Comparison of ENCODE assay signal across 8 cellular contexts in genomic region chr7:66920769-66921395, GRCh38. TPM values are rescaled to one million over a fixed set of nuclear protein-coding genes. Genes with fewer than 3 reads are reported as not detected.
A peak's percentile ranks its signal among the peaks of the same experiment; 100 is the strongest.
DNase-seq lines count a peak whose midpoint lies in the region; ATAC-seq and TF ChIP-seq lines count a peak whose summit lies in the region.

A gene with protein sequence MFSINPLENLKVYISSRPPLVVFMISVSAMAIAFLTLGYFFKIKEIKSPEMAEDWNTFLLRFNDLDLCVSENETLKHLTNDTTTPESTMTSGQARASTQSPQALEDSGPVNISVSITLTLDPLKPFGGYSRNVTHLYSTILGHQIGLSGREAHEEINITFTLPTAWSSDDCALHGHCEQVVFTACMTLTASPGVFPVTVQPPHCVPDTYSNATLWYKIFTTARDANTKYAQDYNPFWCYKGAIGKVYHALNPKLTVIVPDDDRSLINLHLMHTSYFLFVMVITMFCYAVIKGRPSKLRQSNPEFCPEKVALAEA (plus strand): TSS chr7:66921225. CDS start chr7:66941866, 20,641 bp downstream.

- H3K4me2 ChIP-seq in mammary epithelial cell (ENCODE audit: insufficient read depth, low read depth, low read length): peak within 1 kb of the TSS; percentile 87

- DNase-seq in A673 (ENCODE audit: low spot score) (peak; percentile 94), NCI-H2196 (lab: John Stamatoyannopoulos, UW; ENCODE audit: unreplicated experiment) (peak; percentile 74), mammary epithelial cell (peak; percentile 81)

- 4% methylated on average over 24 of the region's 67 CpGs for WGBS in mammary epithelial cell (ENCODE audit: low coverage, missing lambda C conversion rate)

- H2AFZ ChIP-seq in mammary epithelial cell (ENCODE audit: low read depth, low read length): peak within 1 kb of the TSS; percentile 96

- peaks cover 3% of the 10 kb centered on the region for H3K4me1 ChIP-seq in A673 (ENCODE audit: insufficient read depth, low read length, poor library complexity, severe bottlenecking)
- H3K4me1 ChIP-seq in mammary epithelial cell (ENCODE audit: insufficient read depth, low read length): peaks cover 9% of the 10 kb centered on the region
- H3K4me1 ChIP-seq in iPS-20b (ENCODE audit: insufficient read depth, low read length): peaks cover 5% of the 10 kb centered on the region; the same call in 1 of the 2 replicates

- no peaks in the 10 kb centered on the region for H4K20me1 ChIP-seq in mammary epithelial cell (ENCODE audit: insufficient read depth, low read length)

- H3K27ac ChIP-seq in A673 (ENCODE audit: low read depth, low read length, poor library complexity, severe bottlenecking) (peak within 1 kb of the TSS; percentile 86), mammary epithelial cell (ENCODE audit: insufficient read depth, low read depth, low read length) (peak within 1 kb of the TSS; percentile 82), iPS-20b (ENCODE audit: low read length) (peak within 1 kb of the TSS; percentile 30), skin epidermis (peak within 1 kb of the TSS; percentile 79 to 96 (median 92))

- in situ Hi-C loops in mammary epithelial cell (cut with MboI; ENCODE audit: low sequenced_read_pairs in 2 of 2): no loop called here

- peaks cover 48% of the 10 kb centered on the region for H3K79me2 ChIP-seq in mammary epithelial cell (ENCODE audit: insufficient read depth, low read length)

- H3K9me3 ChIP-seq in A673 (ENCODE audit: low read depth, low read length, poor library complexity, severe bottlenecking) (no peaks in the 10 kb centered on the region), mammary epithelial cell (replicated peaks; ENCODE audit: insufficient read depth, low read length) (no peaks in the 10 kb centered on the region), iPS-20b (ENCODE audit: insufficient read depth, low read depth, low read length) (no peaks in the 10 kb centered on the region)

- intact Hi-C loops in A673 (cut with micrococcal nuclease; ENCODE audit: unreplicated experiment) (no loop called here), mammary epithelial cell (cut with micrococcal nuclease) (loop anchor here (1.0 to 5.0 kb wide), 3 partner anchors 31 to 329 kb away; partner anchors contain the start of genes SBDS and TYW1)

- H3K36me3 ChIP-seq in A673 (ENCODE audit: insufficient read depth, low read length, poor library complexity, severe bottlenecking): no peaks in the 10 kb centered on the region
- no peaks in the 10 kb centered on the region for H3K36me3 ChIP-seq in mammary epithelial cell (ENCODE audit: insufficient read depth, low read length)
- H3K36me3 ChIP-seq in iPS-20b (ENCODE audit: insufficient read depth, low read depth, low read length): no peaks in the 10 kb centered on the region

- dilution Hi-C loops in mammary epithelial cell (cut with HindIII; ENCODE audit: low sequenced_read_pairs): loop anchor here (5.0 to 10.0 kb wide), 2 partner anchors 39 to 266 kb away; no protein-coding TSS in a partner anchor

- no peaks in the 10 kb centered on the region for H3K27me3 ChIP-seq in A673 (replicated peaks; ENCODE audit: insufficient read depth, low read depth, low read length, poor library complexity)
- no peaks in the 10 kb centered on the region for H3K27me3 ChIP-seq in mammary epithelial cell (ENCODE audit: insufficient read depth, low read length)
- no peaks in the 10 kb centered on the region for H3K27me3 ChIP-seq in iPS-20b (ENCODE audit: insufficient read depth, low read length)

- peak within 1 kb of the TSS; percentile 95 for H3K9ac ChIP-seq in mammary epithelial cell (ENCODE audit: insufficient read depth, low read length)
- H3K9ac ChIP-seq in iPS-20b (ENCODE audit: low read depth, low read length): peak within 1 kb of the TSS; percentile 91; the same call in 1 of the 2 replicates

- CTCF ChIA-PET in A673 (lab: Charles Lee): interaction anchor here (0.7 kb wide), 1 partner anchor 18 kb away, joined by 5 read pairs; no protein-coding TSS in a partner anchor
- CTCF ChIA-PET in mammary epithelial cell (lab: Charles Lee; ENCODE audit: low non-redundant PET): interaction anchor here (0.7 kb wide), 1 partner anchor 16 kb away, joined by 7 read pairs; no protein-coding TSS in a partner anchor

- BruUV-seq in A673 (replicated peaks; lab: Mats Ljungman, UMichigan) (TSS peak; percentile 88), mammary epithelial cell (replicated peaks; lab: Mats Ljungman, UMichigan) (no TSS peak)

- POLR2A ChIA-PET in A673 (lab: Charles Lee; ENCODE audit: low non-redundant PET): no interaction called here

- no peak for TF ChIP-seq CTCF in A673 (conservative IDR thresholded peaks at IDR 0.05; ENCODE audit: low read depth, low read length)
- no peak for TF ChIP-seq CTCF in WI38 (IDR thresholded peaks at IDR 0.05; ENCODE audit: low read depth, low read length)
- no peak for TF ChIP-seq CTCF in mammary epithelial cell (conservative IDR thresholded peaks at IDR 0.05 in 1 of 2, IDR thresholded peaks at IDR 0.05 in 1 of 2; ENCODE audit: extremely low read depth in 1 of 2, insufficient read depth in 1 of 2, low read depth in 1 of 2, low read length in 2 of 2)

- ATAC-seq in GM18861 (IDR thresholded peaks at IDR 0.05; ENCODE audit: unreplicated experiment): peak; percentile 73
- ATAC-seq in HG03097 (IDR thresholded peaks at IDR 0.05; ENCODE audit: low FRiP score, unreplicated experiment): peak; percentile 82

- H3K4me3 ChIP-seq in A673 (ENCODE audit: low read depth, low read length, poor library complexity, severe bottlenecking) (peak within 1 kb of the TSS; percentile 83), WI38 (ENCODE audit: low read depth, low read length) (peak within 1 kb of the TSS; percentile 89), mammary epithelial cell (replicated peaks in 1 of 3; ENCODE audit: insufficient read depth in 1 of 3, low read depth in 2 of 3, low read length in 3 of 3) (peak within 1 kb of the TSS; percentile 82 to 94 (median 84)), iPS-20b (ENCODE audit: low read length) (peak within 1 kb of the TSS; percentile 87), skin epidermis (peak within 1 kb of the TSS; percentile 78 to 99 (median 91))

RNA-seq across cellular contexts. Expression of the gene that starts here (rescaled TPM):
- total RNA-seq in A673 (2021) (77.0 and 78.8 TPM in 2 replicates), mammary epithelial cell (100 to 1,000 TPM in 1 of 2 donors, 10 to 100 TPM in 1; 76.2 to 113 TPM)
- 191 TPM for polyA plus RNA-seq in mammary epithelial cell
- 259 TPM for polyA minus RNA-seq in mammary epithelial cell

Comparison
In these comparisons a context has a peak if more than half of its experiments do, and no peak if none do; other contexts are left out.
1. Peak in every context shown above with its lines: DNase-seq, ATAC-seq, H3K4me3 ChIP-seq and H3K27ac ChIP-seq.
2. H3K27ac ChIP-seq: peak in every context shown above with its lines; median percentile 92 in skin epidermis; 86 in A673; 82 in mammary epithelial cell; 30 in iPS-20b.